ENCODE assay signal across 10 cellular contexts in genomic region chr7:43113622-43114450, GRCh38. TPM values are rescaled to one million over a fixed set of nuclear protein-coding genes. Genes with fewer than 3 reads are reported as not detected.
DNase-seq lines count a peak whose midpoint lies in the region; TF ChIP-seq lines count a peak whose summit lies in the region.
"Had no signal": no experiment of that assay in that cellular context is flagged by ENCODE, and none has a peak within 500 bp of the region (broad histone marks: within the 10 kb centered on the region; RNA-seq: fewer than 3 reads in every experiment).

No MANE protein-coding gene starts in this region.

- intact Hi-C loops in stomach (cut with DNase I; ENCODE audit: low total_unique reads) (loop anchor here (10.0 kb wide), 1 partner anchor 169 kb away; no protein-coding TSS in a partner anchor), testis (cut with DNase I; ENCODE audit: low total_unique reads) (no loop called here)

- TF ChIP-seq EP300 in stomach (IDR thresholded peaks at IDR 0.05): no peak

- no peak for DNase-seq in T-helper 2 cell treated with Interferon-gamma antibody and Interleukin-4, amounts not matched to agents 5 μg/mL and 100 μg/mL, for 36 hours (ENCODE audit: low spot score)
- DNase-seq in T-helper 2 cell (no peak), stomach (no peak), testis (no peak), NCI-H2171 treated with DMSO at 0.1 percent for 48 hours (lab: John Stamatoyannopoulos, UW) (no peak)
- DNase-seq in stimulated activated CD4-positive, alpha-beta T cell treated with anti-CD3 and anti-CD28 coated beads, Interleukin-4, amount 100 ng/mL, for 1 hour: no peak
- DNase-seq: activated effector memory CD4-positive, alpha-beta T cell treated with Interleukin-2 at 50 U/mL for 16 hours; CD4-positive, CD25-positive, alpha-beta regulatory T cell had no signal

- TF ChIP-seq POLR2A in stomach (IDR thresholded peaks at IDR 0.05) (no peak), testis (IDR thresholded peaks at IDR 0.05) (no peak)

- H3K4me3 ChIP-seq in iPS-15b (ENCODE audit: low read depth, low read length) (peak overlapping the region; percentile 78), stomach (peak overlapping the region; percentile 33 to 53 (median 36)), testis (peak overlapping the region in 1 of 2 donors; percentile 50)

- H3K27me3 ChIP-seq in iPS-15b (ENCODE audit: control insufficient read depth, insufficient read depth, low read length) (peaks cover 32% of the 10 kb centered on the region), stomach (peaks cover 15 to 84% (median 47%) of the 10 kb centered on the region in 3 donors), testis (peaks cover 3% of the 10 kb centered on the region)

- no peak overlapping the region for H3K27ac Mint-ChIP-seq in T-helper 2 cell treated with Interferon-gamma antibody and Interleukin-4, amounts not matched to agents 5 μg/mL and 100 μg/mL, for 36 hours
- H3K27ac Mint-ChIP-seq in activated naive CD8-positive, alpha-beta T cell: no peak overlapping the region

- peak overlapping the region; percentile 34 for H3K4me3 Mint-ChIP-seq in T-helper 2 cell treated with Interferon-gamma antibody and Interleukin-4, amounts not matched to agents 5 μg/mL and 100 μg/mL, for 36 hours
- peak overlapping the region; percentile 30 for H3K4me3 Mint-ChIP-seq in activated naive CD8-positive, alpha-beta T cell

- no peaks in the 10 kb centered on the region for H3K36me3 ChIP-seq in iPS-15b (ENCODE audit: control insufficient read depth, insufficient read depth, low read length)
- H3K36me3 ChIP-seq in stomach: no peaks in the 10 kb centered on the region
- no peaks in the 10 kb centered on the region for H3K36me3 ChIP-seq in testis (ENCODE audit: low read depth, missing control alignments)

- H3K9ac ChIP-seq in iPS-15b (ENCODE audit: low read depth, low read length): no peak overlapping the region

- H3K9me3 ChIP-seq in iPS-15b (ENCODE audit: control insufficient read depth, insufficient read depth, low read length) (no peaks in the 10 kb centered on the region), stomach (no peaks in the 10 kb centered on the region), testis (no peaks in the 10 kb centered on the region)

- peaks cover 16% of the 10 kb centered on the region for H3K4me1 ChIP-seq in iPS-15b (ENCODE audit: control insufficient read depth, insufficient read depth, low read length)
- H3K4me1 ChIP-seq in stomach: peaks cover 13 to 29% (median 25%) of the 10 kb centered on the region in 4 donors
- peaks cover 16% of the 10 kb centered on the region for H3K4me1 ChIP-seq in testis

- 8 to 18% (median 10%) methylated on average over 20 to 36 of the region's 36 CpGs for WGBS in stomach, 5 donors
- WGBS in testis, 2 donors: 6 to 8% methylated on average over 34 to 36 of the region's 36 CpGs

- H3K9me3 Mint-ChIP-seq in T-helper 2 cell treated with Interferon-gamma antibody and Interleukin-4, amounts not matched to agents 5 μg/mL and 100 μg/mL, for 36 hours: no peaks in the 10 kb centered on the region
- no peaks in the 10 kb centered on the region for H3K9me3 Mint-ChIP-seq in activated naive CD8-positive, alpha-beta T cell (ENCODE audit: low read depth)

- no peak overlapping the region for H3K27ac ChIP-seq in stomach
- no peak overlapping the region for H3K27ac ChIP-seq in testis

- H3K27me3 Mint-ChIP-seq in T-helper 2 cell treated with Interferon-gamma antibody and Interleukin-4, amounts not matched to agents 5 μg/mL and 100 μg/mL, for 36 hours (ENCODE audit: low read depth): peaks cover 79% of the 10 kb centered on the region
- peaks cover 60% of the 10 kb centered on the region for H3K27me3 Mint-ChIP-seq in activated naive CD8-positive, alpha-beta T cell

- H3K36me3 Mint-ChIP-seq in T-helper 2 cell treated with Interferon-gamma antibody and Interleukin-4, amounts not matched to agents 5 μg/mL and 100 μg/mL, for 36 hours (ENCODE audit: low read depth): no peaks in the 10 kb centered on the region
- no peaks in the 10 kb centered on the region for H3K36me3 Mint-ChIP-seq in activated naive CD8-positive, alpha-beta T cell
- H3K36me3 Mint-ChIP-seq: CD4-positive, CD25-positive, alpha-beta regulatory T cell had no signal

- peaks cover 8% of the 10 kb centered on the region for H3K4me1 Mint-ChIP-seq in T-helper 2 cell treated with Interferon-gamma antibody and Interleukin-4, amounts not matched to agents 5 μg/mL and 100 μg/mL, for 36 hours (ENCODE audit: low read depth)
- H3K4me1 Mint-ChIP-seq in activated naive CD8-positive, alpha-beta T cell (ENCODE audit: low read depth): peaks cover 16% of the 10 kb centered on the region

- TF ChIP-seq CTCF in stomach (IDR thresholded peaks at IDR 0.05): no peak
- no peak for TF ChIP-seq CTCF in testis (IDR thresholded peaks at IDR 0.05)

RNA-seq across cellular contexts. Expression of gene HECW1, which starts 1.4 kb away (rescaled TPM):
- total RNA-seq in stomach: 10 to 100 TPM in 1 of 5 donors, 1 to 10 TPM in 2, under 1 TPM in 2; 0.29 to 11.1 (median 1.3) TPM
- 1 to 10 TPM in 2 of 3 donors, not detected in 1; 1.5 to 1.6 TPM for polyA plus RNA-seq in stomach
- total RNA-seq in testis: 1 to 10 TPM; 3.2 to 5.0 TPM
- polyA plus RNA-seq in testis (ENCODE audit: insufficient read depth, low read depth, low replicate concordance): 14.5 TPM
